Comparison of ENCODE assay signal across 8 cellular contexts in the genomic region with DNA sequence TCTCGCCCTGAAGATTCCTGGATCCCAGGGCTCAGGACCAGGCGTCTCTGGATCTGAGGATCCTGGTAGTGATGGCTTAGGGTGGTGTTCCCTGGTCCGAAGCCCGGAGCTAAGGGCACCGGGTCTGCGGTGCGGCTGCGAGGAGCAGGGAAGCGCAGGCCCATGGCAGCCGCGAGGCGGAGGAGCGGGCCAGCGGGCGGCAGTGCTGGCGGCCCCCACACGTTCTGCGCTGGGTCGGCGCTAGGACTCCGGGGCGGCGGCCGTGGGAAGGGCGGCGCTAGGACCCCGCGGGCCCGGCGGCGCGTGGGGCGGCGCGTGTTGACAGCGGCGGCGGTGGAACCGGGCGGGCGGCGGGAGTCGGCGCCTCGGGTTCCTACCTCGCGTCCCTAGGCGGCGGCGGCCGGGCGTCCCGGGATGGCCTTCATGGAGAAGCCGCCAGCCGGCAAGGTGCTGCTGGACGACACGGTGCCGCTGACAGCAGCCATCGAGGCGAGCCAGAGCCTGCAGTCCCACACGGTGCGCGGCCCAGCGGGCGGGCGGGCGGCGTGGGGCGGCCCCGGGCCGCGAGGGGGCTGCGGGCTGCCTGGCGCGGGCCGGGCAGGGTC. TPM values are rescaled to one million over a fixed set of nuclear protein-coding genes. Genes with fewer than 3 reads are reported as not detected.
DNase-seq lines count a peak whose midpoint lies in the region; TF ChIP-seq lines count a peak whose summit lies in the region.

PXK (plus strand) TSS at position 318 of the 605 bp plus-strand sequence; CDS start at position 415, 97 bp downstream.

- H3K4me3 Mint-ChIP-seq in MCF 10A (ENCODE audit: unreplicated experiment), result peak within 1 kb of the TSS; percentile 78

- peaks cover 22% of the 10 kb centered on the region for H3K4me1 Mint-ChIP-seq in MCF 10A (ENCODE audit: insufficient read depth, unreplicated experiment)

- DNase-seq in GM12865 (ENCODE audit: low read depth), result peak; percentile 88
- DNase-seq in H4 (ENCODE audit: low spot score), result peak; percentile 28
- peak; percentile 60 for DNase-seq in M059J (ENCODE audit: low read depth)
- DNase-seq in MCF 10A (ENCODE audit: unreplicated experiment), result peak; percentile 71
- DNase-seq in skeletal muscle cell (ENCODE audit: low read depth), result peak; percentile 40
- no peak for DNase-seq in NCI-H446 treated with DMSO at 0.1 percent for 48 hours (lab: John Stamatoyannopoulos, UW)

- no peaks in the 10 kb centered on the region for H3K36me3 ChIP-seq in iPS-15b (ENCODE audit: control insufficient read depth, insufficient read depth, low read length)

- CTCF ChIA-PET in MCF 10A (lab: Yijun Ruan, JAX), result interaction anchor here (0.6 to 4.4 kb wide), 9 partner anchors 12 to 285 kb away, joined by 3 to 27 read pairs (median 4); no protein-coding TSS in a partner anchor

- H3K4me3 ChIP-seq in GM12865 (ENCODE audit: low read depth, low read length) (peak within 1 kb of the TSS; percentile 56), iPS-15b (ENCODE audit: low read depth, low read length) (peak within 1 kb of the TSS; percentile 71), skeletal muscle cell (ENCODE audit: low read depth, low read length) (peak within 1 kb of the TSS; percentile 83)

- peak within 1 kb of the TSS; percentile 84 for H3K27ac ChIP-seq in VCaP

- no peaks in the 10 kb centered on the region for H3K27me3 Mint-ChIP-seq in MCF 10A (ENCODE audit: insufficient read depth, unreplicated experiment)

- peak within 1 kb of the TSS; percentile 54 for H3K9ac ChIP-seq in iPS-15b (ENCODE audit: low read depth, low read length)

- H3K9me3 Mint-ChIP-seq in MCF 10A (ENCODE audit: unreplicated experiment), result no peaks in the 10 kb centered on the region

- peaks cover 21% of the 10 kb centered on the region for H3K36me3 Mint-ChIP-seq in MCF 10A (ENCODE audit: insufficient read depth, unreplicated experiment)

- no peaks in the 10 kb centered on the region for H3K9me3 ChIP-seq in iPS-15b (ENCODE audit: control insufficient read depth, insufficient read depth, low read length)

- peaks cover 26% of the 10 kb centered on the region for H3K27me3 ChIP-seq in iPS-15b (ENCODE audit: control insufficient read depth, insufficient read depth, low read length)

- BruUV-seq in MCF 10A (replicated peaks; lab: Mats Ljungman, UMichigan), result no TSS peak

- peak within 1 kb of the TSS; percentile 93 for H3K27ac Mint-ChIP-seq in MCF 10A (ENCODE audit: low read depth, unreplicated experiment)

- POLR2A ChIA-PET in MCF 10A (lab: Yijun Ruan, JAX), result interaction anchor here (0.6 to 6.6 kb wide), 13 partner anchors 9 to 200 kb away, joined by 3 to 54 read pairs (median 7); partner anchors contain the start of genes HTD2, PDHB and RPP14

- peaks cover 3% of the 10 kb centered on the region for H3K4me1 ChIP-seq in iPS-15b (ENCODE audit: control insufficient read depth, insufficient read depth, low read length)

- intact Hi-C loops in MCF 10A (cut with micrococcal nuclease), result loop anchor here (1.0 kb wide), 1 partner anchor 160 kb away; the partner anchor contains the start of gene KCTD6

- TF ChIP-seq CTCF in GM12865 (IDR thresholded peaks at IDR 0.05; ENCODE audit: insufficient read depth, low read depth, low read length, missing control alignments) (no peak), VCaP (conservative IDR thresholded peaks at IDR 0.05) (no peak; the same call in 1 of the 2 replicates), MCF 10A (IDR thresholded peaks at IDR 0.05; ENCODE audit: unreplicated experiment) (no peak)

RNA-seq across cellular contexts. Expression of gene PXK, which starts in this region (rescaled TPM):
- total RNA-seq in H4 (2014; rRNA removed; shearing (Covaris generic)), result 41.7 and 48.8 TPM in 2 replicates
- 27.1 and 32.2 TPM in 2 replicates for total RNA-seq in M059J (2014; rRNA removed; shearing (Covaris generic))
- total RNA-seq in MCF 10A (2022), result 55.1 and 62.2 TPM in 2 replicates
